In the genomic region with DNA sequence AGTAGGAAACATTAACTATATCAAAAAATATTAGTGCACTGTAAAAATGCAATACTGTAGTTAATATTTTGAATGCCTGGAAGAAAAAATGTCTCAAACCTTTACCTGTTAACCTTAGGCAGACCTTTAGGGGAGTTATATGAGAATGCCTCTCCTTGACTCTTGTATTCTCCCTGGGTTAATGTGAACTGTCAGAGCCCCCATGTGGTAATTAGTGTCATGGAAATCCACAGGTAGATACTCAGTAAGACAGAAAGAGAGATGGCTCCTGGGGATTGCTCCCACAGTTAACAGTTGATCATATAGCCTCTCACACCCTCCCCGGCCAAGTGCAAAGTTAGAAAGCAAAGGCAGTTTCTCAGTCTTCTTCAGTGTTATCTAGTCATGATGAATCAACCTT, we compare ENCODE assay signal across 12 cellular contexts.
A peak's percentile ranks its signal among the peaks of the same experiment; 100 is the strongest.
DNase-seq lines count a peak whose midpoint lies in the region; ATAC-seq, FAIRE-seq and TF ChIP-seq lines count a peak whose summit lies in the region.
"Had no signal": no experiment of that assay in that cellular context is flagged by ENCODE, and none has a peak within 500 bp of the region (broad histone marks: within the 10 kb centered on the region; RNA-seq: fewer than 3 reads in every experiment).

No MANE protein-coding gene starts in this region.

- peak overlapping the region; percentile 29 for H3K27ac ChIP-seq in RWPE2 (ENCODE audit: poor library complexity, severe bottlenecking)
- no peak overlapping the region for H3K27ac ChIP-seq in PC-9
- H3K27ac ChIP-seq: epithelial cell of prostate had no signal

- intact Hi-C loops in PC-9 (cut with micrococcal nuclease; ENCODE audit: unreplicated experiment): no loop called here

- BruUV-seq in PC-9 (replicated peaks; lab: Mats Ljungman, UMichigan): no TSS peak

- POLR2A ChIA-PET in PC-9 (lab: Charles Lee; ENCODE audit: unreplicated experiment): no interaction called here

- H3K9me2 ChIP-seq in PC-9 (ENCODE audit: insufficient read depth): no peaks in the 10 kb centered on the region

- H3K27ac Mint-ChIP-seq in immature natural killer cell: no peak overlapping the region
- H3K27ac Mint-ChIP-seq: nephron progenitor cell; T-helper 2 cell treated with Interferon-gamma antibody and Interleukin-4, amounts not matched to agents 5 μg/mL and 100 μg/mL, for 36 hours had no signal

- H3K36me3 ChIP-seq in RWPE2 (ENCODE audit: low read depth): no peaks in the 10 kb centered on the region
- H3K36me3 ChIP-seq in PC-9 (ENCODE audit: low read depth): no peaks in the 10 kb centered on the region

- peak; percentile 86 for ATAC-seq in RWPE2 (ENCODE audit: low read depth)
- no peak for ATAC-seq in HG02678 (IDR thresholded peaks at IDR 0.05; ENCODE audit: unreplicated experiment)

- peaks cover 1 to 25% (median 6%) of the 10 kb centered on the region in 6 donors for H3K9me3 Mint-ChIP-seq in immature natural killer cell

- CTCF ChIA-PET in PC-9 (lab: Charles Lee): no interaction called here

- no peak for FAIRE-seq in HTR-8/SVneo (lab: Jason Lieb, UNC)

- H3K27me3 ChIP-seq in RWPE2 (ENCODE audit: insufficient read depth, poor library complexity, severe bottlenecking) (no peaks in the 10 kb centered on the region), PC-9 (ENCODE audit: insufficient read depth, low read depth) (no peaks in the 10 kb centered on the region)

- H3K4me3 ChIP-seq in RWPE2 (ENCODE audit: severe bottlenecking): no peak overlapping the region
- H3K4me3 ChIP-seq in PC-9: no peak overlapping the region

- no peaks in the 10 kb centered on the region for H3F3A ChIP-seq in PC-9 (ENCODE audit: insufficient read depth, low read depth)

- no peak overlapping the region for H3K4me2 ChIP-seq in PC-9

- DNase-seq in ELR (ENCODE audit: low read depth) (peak; percentile 43), HTR-8/SVneo (ENCODE audit: insufficient read length, low spot score) (peak; percentile 10), RWPE2 (ENCODE audit: low spot score) (no peak), iPS-NIHi7 (ENCODE audit: extremely low spot score) (peak; percentile 59), immature natural killer cell (no peak), NCI-H2196 (lab: John Stamatoyannopoulos, UW; ENCODE audit: unreplicated experiment) (no peak), PC-9 (no peak)
- DNase-seq: islet precursor cell, nephron progenitor cell had no signal

- H4K20me1 ChIP-seq in PC-9 (ENCODE audit: insufficient read depth): no peaks in the 10 kb centered on the region

- H3K79me2 ChIP-seq in PC-9 (ENCODE audit: low read depth): no peaks in the 10 kb centered on the region

- TF ChIP-seq CTCF in RWPE2 (IDR thresholded peaks at IDR 0.05; ENCODE audit: poor library complexity, severe bottlenecking): peak; percentile 75
- no peak for TF ChIP-seq CTCF in PC-9 (conservative IDR thresholded peaks at IDR 0.05)

- H3K4me1 Mint-ChIP-seq in immature natural killer cell: no peaks in the 10 kb centered on the region

- H3K4me1 ChIP-seq in RWPE2 (ENCODE audit: insufficient read depth, poor library complexity, severe bottlenecking) (peaks cover 10% of the 10 kb centered on the region), PC-9 (replicated peaks; ENCODE audit: insufficient read depth) (no peaks in the 10 kb centered on the region)

- H3K9me3 ChIP-seq in RWPE2 (ENCODE audit: severe bottlenecking) (no peaks in the 10 kb centered on the region), PC-9 (ENCODE audit: insufficient read depth, low read depth) (no peaks in the 10 kb centered on the region)

- H3K4me3 Mint-ChIP-seq in immature natural killer cell: no peak overlapping the region
- H3K4me3 Mint-ChIP-seq: nephron progenitor cell; T-helper 2 cell treated with Interferon-gamma antibody and Interleukin-4, amounts not matched to agents 5 μg/mL and 100 μg/mL, for 36 hours had no signal

- no peak overlapping the region for H2AFZ ChIP-seq in PC-9

- peaks cover 0 to 1% (median 0%) of the 10 kb centered on the region in 3 donors for H3K27me3 Mint-ChIP-seq in immature natural killer cell (ENCODE audit: low read depth in 3 of 3)

- no peaks in the 10 kb centered on the region for H3K36me3 Mint-ChIP-seq in immature natural killer cell

Comparison
In these comparisons a context has a peak if more than half of its experiments do, and no peak if none do; other contexts are left out.
1. DNase-seq: peak in ELR (single experiment), HTR-8/SVneo (single experiment) and iPS-NIHi7 (single experiment); none in RWPE2 (single experiment), immature natural killer cell (0 of 3), NCI-H2196 (single experiment) and PC-9 (0 of 2).